Comparison of ENCODE assay signal across 1 cellular context in the genomic region with DNA sequence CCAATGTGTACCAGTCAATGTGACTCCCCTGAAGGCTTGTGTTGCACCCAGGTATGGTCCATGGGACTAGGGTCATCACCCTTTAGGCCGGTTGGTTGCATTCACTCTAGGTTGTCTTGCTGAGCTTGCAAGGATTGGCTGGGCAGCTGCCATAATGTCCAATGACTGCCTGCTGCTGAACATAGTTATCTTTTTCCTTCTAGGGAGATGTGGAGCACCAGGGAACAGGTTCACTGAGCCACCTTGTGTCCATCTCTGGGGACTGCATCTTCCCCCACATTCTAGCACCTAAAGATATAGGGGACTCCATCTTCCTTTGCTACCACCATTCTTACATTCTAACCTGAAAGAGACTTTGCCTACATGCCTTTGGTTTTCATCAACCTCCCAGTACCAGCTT.
TF ChIP-seq lines count a peak whose summit lies in the region.

No MANE protein-coding gene starts in this region.

TF ChIP-seq in GM23338, 12 proteins besides CTCF, POLR2A, EP300 and RAD21 (continued from another document):
- TF ChIP-seq, protein P1, sequence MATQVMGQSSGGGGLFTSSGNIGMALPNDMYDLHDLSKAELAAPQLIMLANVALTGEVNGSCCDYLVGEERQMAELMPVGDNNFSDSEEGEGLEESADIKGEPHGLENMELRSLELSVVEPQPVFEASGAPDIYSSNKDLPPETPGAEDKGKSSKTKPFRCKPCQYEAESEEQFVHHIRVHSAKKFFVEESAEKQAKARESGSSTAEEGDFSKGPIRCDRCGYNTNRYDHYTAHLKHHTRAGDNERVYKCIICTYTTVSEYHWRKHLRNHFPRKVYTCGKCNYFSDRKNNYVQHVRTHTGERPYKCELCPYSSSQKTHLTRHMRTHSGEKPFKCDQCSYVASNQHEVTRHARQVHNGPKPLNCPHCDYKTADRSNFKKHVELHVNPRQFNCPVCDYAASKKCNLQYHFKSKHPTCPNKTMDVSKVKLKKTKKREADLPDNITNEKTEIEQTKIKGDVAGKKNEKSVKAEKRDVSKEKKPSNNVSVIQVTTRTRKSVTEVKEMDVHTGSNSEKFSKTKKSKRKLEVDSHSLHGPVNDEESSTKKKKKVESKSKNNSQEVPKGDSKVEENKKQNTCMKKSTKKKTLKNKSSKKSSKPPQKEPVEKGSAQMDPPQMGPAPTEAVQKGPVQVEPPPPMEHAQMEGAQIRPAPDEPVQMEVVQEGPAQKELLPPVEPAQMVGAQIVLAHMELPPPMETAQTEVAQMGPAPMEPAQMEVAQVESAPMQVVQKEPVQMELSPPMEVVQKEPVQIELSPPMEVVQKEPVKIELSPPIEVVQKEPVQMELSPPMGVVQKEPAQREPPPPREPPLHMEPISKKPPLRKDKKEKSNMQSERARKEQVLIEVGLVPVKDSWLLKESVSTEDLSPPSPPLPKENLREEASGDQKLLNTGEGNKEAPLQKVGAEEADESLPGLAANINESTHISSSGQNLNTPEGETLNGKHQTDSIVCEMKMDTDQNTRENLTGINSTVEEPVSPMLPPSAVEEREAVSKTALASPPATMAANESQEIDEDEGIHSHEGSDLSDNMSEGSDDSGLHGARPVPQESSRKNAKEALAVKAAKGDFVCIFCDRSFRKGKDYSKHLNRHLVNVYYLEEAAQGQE (IDR thresholded peaks at IDR 0.05; ENCODE audit: unreplicated experiment) = no peak
- TF ChIP-seq POLR2AphosphoS5 (IDR thresholded peaks at IDR 0.05; ENCODE audit: low read depth) = no peak
- no peak for TF ChIP-seq ZNF114 (CRISPR knock-in tag; IDR thresholded peaks at IDR 0.05)
- TF ChIP-seq, protein P2, sequence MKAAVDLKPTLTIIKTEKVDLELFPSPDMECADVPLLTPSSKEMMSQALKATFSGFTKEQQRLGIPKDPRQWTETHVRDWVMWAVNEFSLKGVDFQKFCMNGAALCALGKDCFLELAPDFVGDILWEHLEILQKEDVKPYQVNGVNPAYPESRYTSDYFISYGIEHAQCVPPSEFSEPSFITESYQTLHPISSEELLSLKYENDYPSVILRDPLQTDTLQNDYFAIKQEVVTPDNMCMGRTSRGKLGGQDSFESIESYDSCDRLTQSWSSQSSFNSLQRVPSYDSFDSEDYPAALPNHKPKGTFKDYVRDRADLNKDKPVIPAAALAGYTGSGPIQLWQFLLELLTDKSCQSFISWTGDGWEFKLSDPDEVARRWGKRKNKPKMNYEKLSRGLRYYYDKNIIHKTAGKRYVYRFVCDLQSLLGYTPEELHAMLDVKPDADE (IDR thresholded peaks at IDR 0.05) = no peak
